ENCODE assay signal across 19 cellular contexts in genomic region chr2:3144856-3145255, GRCh38.
"Had no signal": no experiment of that assay in that cellular context is flagged by ENCODE, and none has a peak within 500 bp of the region (broad histone marks: within the 10 kb centered on the region; RNA-seq: fewer than 3 reads in every experiment).

No MANE protein-coding gene starts in this region.

- H3K4me1 Mint-ChIP-seq: endodermal cell, memory B cell had no signal

- H3K4me3 ChIP-seq: colonic mucosa, left ventricle myocardium inferior, lower lobe of right lung, right atrium auricular region, sigmoid colon had no signal

- H3K27me3 Mint-ChIP-seq: memory B cell, naive B cell had no signal

- H3K27me3 ChIP-seq: colonic mucosa, foreskin keratinocyte, right atrium auricular region, sigmoid colon had no signal

- H3K36me3 Mint-ChIP-seq: naive B cell, type B pancreatic cell had no signal

- H3K9ac ChIP-seq: parathyroid adenoma had no signal

- H3K27ac ChIP-seq: colonic mucosa, foreskin keratinocyte, left ventricle myocardium inferior, lower lobe of right lung, parathyroid adenoma, right atrium auricular region, sigmoid colon had no signal

- H3K27ac Mint-ChIP-seq: endodermal cell, memory B cell, type B pancreatic cell had no signal

- ATAC-seq: foreskin keratinocyte, lower lobe of right lung had no signal

- H3K4me1 ChIP-seq: colonic mucosa, foreskin keratinocyte, left ventricle myocardium inferior, lower lobe of right lung, parathyroid adenoma, right atrium auricular region, sigmoid colon had no signal

- H3K79me2 ChIP-seq: parathyroid adenoma had no signal

- H3K9me3 Mint-ChIP-seq: immature natural killer cell, memory B cell, naive B cell, type B pancreatic cell had no signal

- H3K36me3 ChIP-seq: colonic mucosa, left ventricle myocardium inferior, lower lobe of right lung, right atrium auricular region, sigmoid colon had no signal

- H2AFZ ChIP-seq: parathyroid adenoma had no signal

- H3K4me3 Mint-ChIP-seq: endodermal cell, immature natural killer cell, memory B cell, type B pancreatic cell had no signal

- DNase-seq: colonic mucosa; effector CD4-positive, alpha-beta T cell; erythroblast; foreskin keratinocyte; immature natural killer cell; left ventricle myocardium inferior; lower lobe of right lung; midbrain; naive B cell; occipital lobe; sigmoid colon; small intestine; stimulated activated CD4-positive, alpha-beta T cell treated with anti-CD3 and anti-CD28 coated beads, Interleukin-12 subunit alpha, Interleukin-12 subunit beta, amount 100 ng/mL, for 4 hours; stimulated activated naive CD4-positive, alpha-beta T cell had no signal

- H3K9me3 ChIP-seq: colonic mucosa, left ventricle myocardium inferior, lower lobe of right lung, right atrium auricular region, sigmoid colon had no signal
